8 cellular contexts compared by ENCODE assay signal in the genomic region with DNA sequence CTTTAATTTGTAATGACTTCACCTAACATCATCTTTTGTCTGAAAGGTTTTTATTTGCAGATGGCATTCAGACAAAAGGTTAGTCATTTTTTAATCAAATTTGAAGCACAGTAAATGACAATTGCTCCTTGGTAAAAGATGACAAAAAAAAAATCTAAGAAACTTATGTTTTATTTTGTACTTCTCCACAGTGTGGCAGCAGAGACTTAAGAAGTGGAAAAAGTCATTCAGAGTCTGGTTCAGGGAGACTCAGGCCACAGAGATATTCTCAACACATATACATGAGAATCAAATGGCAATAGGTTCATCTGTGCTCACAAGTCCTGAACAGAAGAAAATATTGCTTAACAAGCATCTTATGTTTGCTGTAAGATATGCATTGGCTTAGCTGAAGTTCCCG.
DNase-seq lines count a peak whose midpoint lies in the region; ATAC-seq and TF ChIP-seq lines count a peak whose summit lies in the region.

No MANE protein-coding gene starts in this region.

- CTCF ChIA-PET in WTC11 (lab: Charles Lee): interaction anchor here (1.1 to 1.5 kb wide), 2 partner anchors 253 to 255 kb away, joined by 6 to 12 read pairs; no protein-coding TSS in a partner anchor

- no peaks in the 10 kb centered on the region for H3K27me3 Mint-ChIP-seq in WTC11 (ENCODE audit: low read depth)

- ATAC-seq in WTC11: peak; percentile 79
- ATAC-seq in GM18517 (IDR thresholded peaks at IDR 0.05; ENCODE audit: unreplicated experiment): no peak
- no peak for ATAC-seq in GM19035 (IDR thresholded peaks at IDR 0.05; ENCODE audit: unreplicated experiment)
- no peak for ATAC-seq in GM19397 (IDR thresholded peaks at IDR 0.05; ENCODE audit: unreplicated experiment)

- no peak overlapping the region for H3K4me3 Mint-ChIP-seq in WTC11

- no peak overlapping the region for H3K4me3 ChIP-seq in kidney epithelial cell (ENCODE audit: low read depth, low read length)

- H3K27me3 ChIP-seq in kidney epithelial cell (ENCODE audit: control insufficient read depth, insufficient read depth, low read length): no peaks in the 10 kb centered on the region

- no peaks in the 10 kb centered on the region for H3K36me3 ChIP-seq in kidney epithelial cell (ENCODE audit: control insufficient read depth, insufficient read depth, low read length)

- no peak overlapping the region for H3K27ac Mint-ChIP-seq in WTC11

- TF ChIP-seq CTCF in WTC11 (IDR thresholded peaks at IDR 0.05) (peak; percentile 37), kidney epithelial cell (IDR thresholded peaks at IDR 0.05; ENCODE audit: insufficient read depth, low read length, poor library complexity, severe bottlenecking) (peak; percentile 52)

- no peaks in the 10 kb centered on the region for H3K36me3 Mint-ChIP-seq in WTC11

- no peaks in the 10 kb centered on the region for H3K9me3 Mint-ChIP-seq in WTC11

- DNase-seq in DMS114 treated with DMSO at 0.1 percent for 48 hours (lab: John Stamatoyannopoulos, UW; ENCODE audit: unreplicated experiment) (peak; percentile 38), NCI-H1092 (lab: John Stamatoyannopoulos, UW) (peak; percentile 40), WTC11 (ENCODE audit: low spot score) (no peak), kidney epithelial cell (ENCODE audit: low read depth) (no peak)
- DNase-seq in activated effector memory CD4-positive, alpha-beta T cell treated with Interleukin-2 at 50 U/mL for 16 hours: no peak

- POLR2A ChIA-PET in WTC11 (lab: Charles Lee): no interaction called here

- H3K4me1 Mint-ChIP-seq in WTC11: no peaks in the 10 kb centered on the region

TF ChIP-seq in WTC11, 78 proteins besides CTCF, POLR2A, EP300 and RAD21:
- TF ChIP-seq ATF3 (CRISPR knock-in tag; conservative IDR thresholded peaks at IDR 0.05): no peak
- no peak for TF ChIP-seq ATF6 (CRISPR knock-in tag; IDR thresholded peaks at IDR 0.05)
- no peak for TF ChIP-seq ZNF423 (CRISPR knock-in tag; IDR thresholded peaks at IDR 0.05)
- no peak for TF ChIP-seq NFATC4 (CRISPR knock-in tag; IDR thresholded peaks at IDR 0.05)
- TF ChIP-seq IRF1 (CRISPR knock-in tag; IDR thresholded peaks at IDR 0.05): no peak
- TF ChIP-seq, protein P1, sequence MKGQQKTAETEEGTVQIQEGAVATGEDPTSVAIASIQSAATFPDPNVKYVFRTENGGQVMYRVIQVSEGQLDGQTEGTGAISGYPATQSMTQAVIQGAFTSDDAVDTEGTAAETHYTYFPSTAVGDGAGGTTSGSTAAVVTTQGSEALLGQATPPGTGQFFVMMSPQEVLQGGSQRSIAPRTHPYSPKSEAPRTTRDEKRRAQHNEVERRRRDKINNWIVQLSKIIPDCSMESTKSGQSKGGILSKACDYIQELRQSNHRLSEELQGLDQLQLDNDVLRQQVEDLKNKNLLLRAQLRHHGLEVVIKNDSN (CRISPR knock-in tag; IDR thresholded peaks at IDR 0.05): no peak
- no peak for TF ChIP-seq FOXP1 (CRISPR knock-in tag; IDR thresholded peaks at IDR 0.05; ENCODE audit: borderline replicate concordance)
- no peak for TF ChIP-seq ZNF396 (CRISPR knock-in tag; IDR thresholded peaks at IDR 0.05; ENCODE audit: borderline replicate concordance)
- TF ChIP-seq, protein P2, sequence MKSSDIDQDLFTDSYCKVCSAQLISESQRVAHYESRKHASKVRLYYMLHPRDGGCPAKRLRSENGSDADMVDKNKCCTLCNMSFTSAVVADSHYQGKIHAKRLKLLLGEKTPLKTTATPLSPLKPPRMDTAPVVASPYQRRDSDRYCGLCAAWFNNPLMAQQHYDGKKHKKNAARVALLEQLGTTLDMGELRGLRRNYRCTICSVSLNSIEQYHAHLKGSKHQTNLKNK (CRISPR knock-in tag; IDR thresholded peaks at IDR 0.05): no peak
- TF ChIP-seq KAT7 (CRISPR knock-in tag; IDR thresholded peaks at IDR 0.05; ENCODE audit: borderline replicate concordance): no peak
- TF ChIP-seq ATF1 (CRISPR knock-in tag; IDR thresholded peaks at IDR 0.05): no peak
- no peak for TF ChIP-seq ARID4B (CRISPR knock-in tag; IDR thresholded peaks at IDR 0.05; ENCODE audit: borderline replicate concordance)
- TF ChIP-seq ZNF263 (CRISPR knock-in tag; IDR thresholded peaks at IDR 0.05; ENCODE audit: low read depth): no peak
- TF ChIP-seq SMAD4 (CRISPR knock-in tag; IDR thresholded peaks at IDR 0.05): no peak
- TF ChIP-seq, protein P3, sequence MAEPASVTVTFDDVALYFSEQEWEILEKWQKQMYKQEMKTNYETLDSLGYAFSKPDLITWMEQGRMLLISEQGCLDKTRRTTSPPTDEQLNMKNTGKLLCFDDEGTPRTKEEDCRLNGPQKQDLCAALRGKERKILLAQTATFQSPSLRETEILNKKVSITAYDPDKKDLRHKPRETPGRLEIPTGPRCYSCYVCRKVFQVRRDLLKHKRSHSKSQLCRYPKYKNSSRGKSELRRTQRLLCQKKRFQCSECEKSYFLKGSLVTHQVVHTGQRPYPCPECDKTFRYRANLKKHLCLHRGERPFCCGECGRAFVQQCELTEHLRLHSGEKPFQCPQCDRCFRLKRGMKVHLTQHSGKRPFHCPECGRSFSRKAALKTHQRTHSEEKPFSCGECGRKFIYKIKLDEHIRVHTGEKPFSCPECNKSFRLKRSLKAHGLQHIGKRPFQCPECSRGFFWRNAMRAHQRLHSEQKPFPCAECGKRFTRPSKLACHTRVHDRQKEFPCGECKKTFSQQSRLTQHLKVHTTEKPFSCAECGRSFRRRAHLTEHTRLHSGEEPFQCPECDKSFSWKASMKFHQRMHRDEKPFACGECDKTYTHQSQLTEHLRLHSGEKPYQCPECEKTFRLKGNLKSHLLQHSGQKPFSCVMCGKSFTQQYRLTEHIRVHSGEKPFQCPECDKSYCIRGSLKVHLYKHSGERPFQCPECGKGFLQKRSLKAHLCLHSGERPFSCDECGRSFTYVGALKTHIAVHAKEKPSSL (CRISPR knock-in tag; conservative IDR thresholded peaks at IDR 0.05): no peak
- TF ChIP-seq ZNF138 (CRISPR knock-in tag; conservative IDR thresholded peaks at IDR 0.05): no peak
- no peak for TF ChIP-seq TEAD1 (CRISPR knock-in tag; IDR thresholded peaks at IDR 0.05)

Comparison
In these comparisons a context has a peak if more than half of its experiments do, and no peak if none do; other contexts are left out.
1. DNase-seq: peak in DMS114 treated with DMSO at 0.1 percent for 48 hours (single experiment) and NCI-H1092 (single experiment); none in WTC11 (single experiment), kidney epithelial cell (single experiment) and activated effector memory CD4-positive, alpha-beta T cell treated with Interleukin-2 at 50 U/mL for 16 hours (single experiment).